29 cellular contexts compared by ENCODE assay signal in the genomic region with DNA sequence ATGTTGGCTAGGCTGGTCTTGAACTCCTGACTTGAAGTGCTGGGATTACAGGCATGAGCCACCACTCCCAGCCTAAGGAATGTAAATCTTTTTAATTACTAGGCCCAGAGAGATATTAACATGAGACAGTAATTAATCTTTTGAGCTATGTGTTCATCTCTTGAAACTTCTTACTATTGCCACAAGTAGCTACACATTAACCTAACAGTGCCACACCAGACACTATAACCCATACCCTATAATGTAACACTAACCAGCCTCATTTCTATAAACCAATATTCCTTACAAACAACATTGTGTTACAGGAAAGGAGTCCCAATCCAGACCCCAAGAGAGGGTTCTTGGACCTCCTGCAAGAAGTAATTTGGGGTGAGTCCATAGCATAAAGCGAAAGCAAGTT.
"Had no signal": no experiment of that assay in that cellular context is flagged by ENCODE, and none has a peak within 500 bp of the region (broad histone marks: within the 10 kb centered on the region; RNA-seq: fewer than 3 reads in every experiment).

No MANE protein-coding gene starts in this region.

- H3K4me1 ChIP-seq: colonic mucosa, gastrocnemius medialis, heart right ventricle had no signal

- H3K27ac ChIP-seq: colonic mucosa, coronary artery, dorsolateral prefrontal cortex, epithelial cell of prostate, esophagus muscularis mucosa, esophagus squamous epithelium, foreskin keratinocyte, gastrocnemius medialis, gastroesophageal sphincter, heart left ventricle, heart right ventricle had no signal

- FAIRE-seq: colon, endometrium, endothelial cell of umbilical vein, frontal cortex had no signal

- ATAC-seq: effector memory CD8-positive, alpha-beta T cell; esophagus mucosa; foreskin keratinocyte; gastrocnemius medialis; gastroesophageal sphincter; heart left ventricle; heart right ventricle had no signal

- H3K27ac Mint-ChIP-seq: dendritic cell treated with granulocyte-macrophage colony-stimulating factor and Interleukin-4, amounts not matched to agents 40 ng/mL and 50 ng/mL, for 4 days; effector memory CD8-positive, alpha-beta T cell; endodermal cell had no signal

- H3K36me3 ChIP-seq: colonic mucosa, esophagus muscularis mucosa, esophagus squamous epithelium, gastrocnemius medialis, gastroesophageal sphincter, heart left ventricle, heart right ventricle had no signal

- DNase-seq: colonic mucosa; cortex of kidney; dermis blood vessel endothelial cell; dorsolateral prefrontal cortex; effector CD4-positive, alpha-beta T cell; effector CD8-positive, alpha-beta T cell; effector memory CD4-positive, alpha-beta T cell; effector memory CD8-positive, alpha-beta T cell; endodermal cell; erythroblast; esophagus squamous epithelium; foreskin fibroblast; foreskin keratinocyte; foreskin melanocyte; gastrocnemius medialis; glutamatergic neuron; head of caudate nucleus; heart left ventricle; heart right ventricle had no signal

- H3K4me3 ChIP-seq: colonic mucosa, coronary artery, dorsolateral prefrontal cortex, esophagus muscularis mucosa, esophagus squamous epithelium, gastrocnemius medialis, gastroesophageal sphincter, heart left ventricle, heart right ventricle had no signal

- H3K4me3 Mint-ChIP-seq: dendritic cell treated with granulocyte-macrophage colony-stimulating factor and Interleukin-4, amounts not matched to agents 40 ng/mL and 50 ng/mL, for 4 days; effector memory CD8-positive, alpha-beta T cell; endodermal cell had no signal

- H3K27me3 ChIP-seq: colonic mucosa, dorsolateral prefrontal cortex, foreskin keratinocyte, gastrocnemius medialis, heart left ventricle, heart right ventricle had no signal

- H3K9me3 Mint-ChIP-seq: dendritic cell treated with granulocyte-macrophage colony-stimulating factor and Interleukin-4, amounts not matched to agents 40 ng/mL and 50 ng/mL, for 4 days; effector memory CD8-positive, alpha-beta T cell; endodermal cell had no signal

- H3K9me3 ChIP-seq: colonic mucosa, esophagus muscularis mucosa, esophagus squamous epithelium, gastrocnemius medialis, gastroesophageal sphincter, heart left ventricle, heart right ventricle had no signal
